In the genomic region with DNA sequence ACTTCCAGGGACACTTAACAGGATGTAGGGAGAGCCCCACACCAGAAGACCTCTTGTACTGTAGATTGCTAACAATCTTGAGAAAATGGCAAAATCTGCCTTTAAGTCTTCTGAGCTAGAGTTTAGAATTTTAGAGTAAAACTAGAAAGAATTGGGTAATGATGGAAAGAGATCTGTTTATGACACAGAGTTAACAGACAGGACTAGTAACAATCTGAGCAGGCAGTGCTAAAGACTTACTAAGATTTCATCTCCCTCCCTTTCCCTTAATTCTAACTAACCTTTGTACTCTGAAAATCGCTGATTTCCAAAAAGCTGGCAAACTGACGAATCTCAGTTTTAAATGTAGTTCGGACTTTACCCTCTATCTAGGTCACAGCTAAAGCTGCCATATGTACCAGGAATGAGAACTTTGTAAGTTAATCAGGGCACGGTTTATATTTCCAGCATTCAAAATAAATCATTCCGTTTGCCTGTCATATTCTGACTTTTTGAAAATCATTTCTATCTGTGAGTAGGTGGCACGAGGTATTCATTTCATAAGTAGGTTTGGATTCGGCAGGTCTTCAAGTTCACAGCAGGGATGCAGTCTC, we compare ENCODE assay signal across 16 cellular contexts.
A peak's percentile ranks its signal among the peaks of the same experiment; 100 is the strongest.
DNase-seq lines count a peak whose midpoint lies in the region; ATAC-seq and TF ChIP-seq lines count a peak whose summit lies in the region.
"Had no signal": no experiment of that assay in that cellular context is flagged by ENCODE, and none has a peak within 500 bp of the region (broad histone marks: within the 10 kb centered on the region; RNA-seq: fewer than 3 reads in every experiment).

No MANE protein-coding gene starts in this region.

- H3K27ac ChIP-seq in lower lobe of right lung (peak overlapping the region; percentile 42), upper lobe of right lung (peak overlapping the region; percentile 45)

- H3K27me3 ChIP-seq in lower lobe of right lung (ENCODE audit: low read depth) = no peaks in the 10 kb centered on the region
- no peaks in the 10 kb centered on the region for H3K27me3 ChIP-seq in upper lobe of right lung

- TF ChIP-seq CTCF in lower lobe of right lung (IDR thresholded peaks at IDR 0.05) (no peak), upper lobe of right lung (IDR thresholded peaks at IDR 0.05) (no peak)

- H3K4me3 Mint-ChIP-seq in activated CD4-positive, alpha-beta T cell treated with anti-CD3 and anti-CD28 coated beads for 36 hours = no peak overlapping the region
- H3K4me3 Mint-ChIP-seq: CD8-positive, alpha-beta T cell; H9 had no signal

- H3K36me3 ChIP-seq in lower lobe of right lung (no peaks in the 10 kb centered on the region), upper lobe of right lung (no peaks in the 10 kb centered on the region)

- DNase-seq in activated CD4-positive, alpha-beta T cell treated with anti-CD3 and anti-CD28 coated beads for 36 hours = no peak
- DNase-seq in activated CD4-positive, alpha-beta T cell treated with anti-CD3 and anti-CD28 coated beads, Interleukin-2, amount 50 U/mL, for 1 hour = no peak
- DNase-seq in cerebellar cortex (ENCODE audit: low spot score) (peak; percentile 11), lower lobe of right lung (no peak), upper lobe of right lung (no peak), DMS53 (lab: John Stamatoyannopoulos, UW) (no peak), iPS-NIHi7 (ENCODE audit: extremely low spot score) (no peak)
- DNase-seq: 8988T; CD8-positive, alpha-beta T cell; DMS79 treated with DMSO at 0.1 percent for 48 hours; H9; NCI-H1105 treated with DMSO at 0.1 percent for 48 hours; NCI-H1694 treated with DMSO at 0.1 percent for 48 hours; NCI-H69; RPMI8226 had no signal

- H3K9me3 ChIP-seq in lower lobe of right lung (no peaks in the 10 kb centered on the region), upper lobe of right lung (no peaks in the 10 kb centered on the region)

- intact Hi-C loops in activated CD4-positive, alpha-beta T cell treated with anti-CD3 and anti-CD28 coated beads for 36 hours (cut with DNase I, micrococcal nuclease) = no loop called here
- intact Hi-C loops in lower lobe of right lung (cut with DNase I) = no loop called here
- intact Hi-C loops in upper lobe of right lung (cut with DNase I) = no loop called here

- H3K36me3 Mint-ChIP-seq in activated CD4-positive, alpha-beta T cell treated with anti-CD3 and anti-CD28 coated beads for 36 hours (ENCODE audit: low read depth) = peaks cover 1% of the 10 kb centered on the region
- H3K36me3 Mint-ChIP-seq: CD8-positive, alpha-beta T cell had no signal

- no peaks in the 10 kb centered on the region for H3K27me3 Mint-ChIP-seq in activated CD4-positive, alpha-beta T cell treated with anti-CD3 and anti-CD28 coated beads for 36 hours

- H3K4me1 Mint-ChIP-seq in activated CD4-positive, alpha-beta T cell treated with anti-CD3 and anti-CD28 coated beads for 36 hours = peaks cover 3% of the 10 kb centered on the region

- H3K27ac Mint-ChIP-seq in activated CD4-positive, alpha-beta T cell treated with anti-CD3 and anti-CD28 coated beads for 36 hours = peak overlapping the region; percentile 38
- H3K27ac Mint-ChIP-seq: CD8-positive, alpha-beta T cell; H9 had no signal

- ATAC-seq in activated CD4-positive, alpha-beta T cell treated with anti-CD3 and anti-CD28 coated beads for 36 hours = peak; percentile 63
- ATAC-seq in lower lobe of right lung (no peak), upper lobe of right lung (no peak), GM18858 (IDR thresholded peaks at IDR 0.05; ENCODE audit: unreplicated experiment) (no peak)
- ATAC-seq: CD8-positive, alpha-beta T cell had no signal

- no peaks in the 10 kb centered on the region for H3K9me3 Mint-ChIP-seq in activated CD4-positive, alpha-beta T cell treated with anti-CD3 and anti-CD28 coated beads for 36 hours (ENCODE audit: low read depth)
- H3K9me3 Mint-ChIP-seq: CD8-positive, alpha-beta T cell; H9 had no signal

- POLR2A ChIA-PET in activated CD4-positive, alpha-beta T cell treated with anti-CD3 and anti-CD28 coated beads for 36 hours (lab: Charles Lee) = no interaction called here

- no peak overlapping the region for H3K4me3 ChIP-seq in lower lobe of right lung
- H3K4me3 ChIP-seq in upper lobe of right lung = no peak overlapping the region

- H3K4me1 ChIP-seq in lower lobe of right lung (peaks cover 40% of the 10 kb centered on the region), upper lobe of right lung (peaks cover 24% of the 10 kb centered on the region)

- CTCF ChIA-PET in activated CD4-positive, alpha-beta T cell treated with anti-CD3 and anti-CD28 coated beads for 36 hours (lab: Charles Lee) = no interaction called here
